In the genomic region with DNA sequence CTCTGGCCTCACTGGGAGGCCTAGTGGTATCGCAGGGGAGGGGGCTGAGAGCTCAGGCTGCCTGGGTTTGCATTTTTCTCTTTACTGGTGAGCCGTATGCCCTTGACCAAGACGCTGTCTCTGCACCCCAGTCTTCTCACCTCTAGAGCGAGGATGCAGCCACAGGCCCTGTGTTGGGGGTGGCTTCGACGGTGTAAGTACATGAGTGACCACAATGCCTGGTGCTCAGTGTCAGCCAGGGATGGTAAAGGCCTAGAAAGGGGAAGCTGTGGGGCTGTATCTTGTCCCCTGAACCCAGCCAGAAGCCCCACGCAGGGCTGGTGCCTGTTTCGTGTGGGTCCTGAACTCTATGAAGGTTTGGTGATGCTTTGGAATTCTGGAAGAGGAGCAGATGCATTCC, we compare ENCODE assay signal across 12 cellular contexts. TPM values are rescaled to one million over a fixed set of nuclear protein-coding genes. Genes with fewer than 3 reads are reported as not detected.
A peak's percentile ranks its signal among the peaks of the same experiment; 100 is the strongest.
DNase-seq lines count a peak whose midpoint lies in the region; ATAC-seq and TF ChIP-seq lines count a peak whose summit lies in the region.
"Had no signal": no experiment of that assay in that cellular context is flagged by ENCODE, and none has a peak within 500 bp of the region (broad histone marks: within the 10 kb centered on the region; RNA-seq: fewer than 3 reads in every experiment).

No MANE protein-coding gene starts in this region.

- H3K9me3 ChIP-seq in left ventricle myocardium inferior (replicated peaks) (no peaks in the 10 kb centered on the region), gastroesophageal sphincter (no peaks in the 10 kb centered on the region), psoas muscle (no peaks in the 10 kb centered on the region), T-helper 17 cell (ENCODE audit: control insufficient read depth, low read length, poor library complexity, severe bottlenecking) (no peaks in the 10 kb centered on the region)
- H3K9me3 ChIP-seq: MG63 had no signal

- H3K27ac ChIP-seq in left ventricle myocardium inferior (replicated peaks) (peak overlapping the region; percentile 94), gastroesophageal sphincter (peak overlapping the region; percentile 75 to 98 (median 97)), psoas muscle (peak overlapping the region; percentile 96)
- H3K27ac ChIP-seq: HL-60 had no signal

- peaks cover 52% of the 10 kb centered on the region for H3K27me3 Mint-ChIP-seq in T-helper 17 cell
- H3K27me3 Mint-ChIP-seq: stimulated activated naive CD8-positive, alpha-beta T cell treated with anti-CD3 and anti-CD28 coated beads, Interleukin-15, amount 100 ng/mL, for 72 hours had no signal

- no peaks in the 10 kb centered on the region for H3K27me3 ChIP-seq in left ventricle myocardium inferior (ENCODE audit: low read depth)
- no peaks in the 10 kb centered on the region for H3K27me3 ChIP-seq in gastroesophageal sphincter
- no peaks in the 10 kb centered on the region for H3K27me3 ChIP-seq in psoas muscle (ENCODE audit: insufficient read depth in 3 of 3, low read length in 2 of 3)
- H3K27me3 ChIP-seq: MG63 had no signal

- TF ChIP-seq POLR2A in gastroesophageal sphincter (IDR thresholded peaks at IDR 0.05): no peak

- no peak overlapping the region for H3K4me3 Mint-ChIP-seq in T-helper 17 cell
- H3K4me3 Mint-ChIP-seq: stimulated activated naive CD8-positive, alpha-beta T cell treated with anti-CD3 and anti-CD28 coated beads, Interleukin-15, amount 100 ng/mL, for 72 hours had no signal

- peaks cover 4% of the 10 kb centered on the region for H3K36me3 Mint-ChIP-seq in T-helper 17 cell (ENCODE audit: low read depth)

- H3K36me3 ChIP-seq in left ventricle myocardium inferior: peaks cover 29% of the 10 kb centered on the region
- H3K36me3 ChIP-seq in gastroesophageal sphincter: peaks cover 0 to 46% of the 10 kb centered on the region in 2 donors
- peaks cover 3 to 35% of the 10 kb centered on the region in 2 donors for H3K36me3 ChIP-seq in psoas muscle (ENCODE audit: insufficient read depth in 1 of 2, low read depth in 1 of 2)

- no peak overlapping the region for H3K27ac Mint-ChIP-seq in T-helper 17 cell
- H3K27ac Mint-ChIP-seq: activated T-helper 2 cell treated with anti-CD3 and anti-CD28 coated beads, Interferon-gamma antibody, Interleukin-2, Interleukin-4, amounts not matched to agents 10 μg/mL and 5 μg/mL and 100 μg/mL, durations not matched to agents 14 hours and 24 hours and 36 hours; stimulated activated naive CD8-positive, alpha-beta T cell treated with anti-CD3 and anti-CD28 coated beads, Interleukin-15, amount 100 ng/mL, for 72 hours had no signal

- no peak for TF ChIP-seq EP300 in gastroesophageal sphincter (IDR thresholded peaks at IDR 0.05)

- no peak for TF ChIP-seq CTCF in left ventricle myocardium inferior (IDR thresholded peaks at IDR 0.05; ENCODE audit: borderline replicate concordance)
- TF ChIP-seq CTCF in gastroesophageal sphincter (IDR thresholded peaks at IDR 0.05): no peak
- TF ChIP-seq CTCF in psoas muscle (IDR thresholded peaks at IDR 0.05): no peak

- H3K4me3 ChIP-seq in left ventricle myocardium inferior: peak overlapping the region; percentile 52
- H3K4me3 ChIP-seq in gastroesophageal sphincter: peak overlapping the region in 1 of 2 donors; percentile 34
- H3K4me3 ChIP-seq in psoas muscle: peak overlapping the region; percentile 54

- no CpG with 5 or more reads among the region's 8 CpGs for WGBS in gastroesophageal sphincter (ENCODE audit: low coverage in 1 of 2), 2 donors
- 42 to 64% (median 45%) methylated on average over 8 of the region's 8 CpGs for WGBS in psoas muscle, 3 donors

- ATAC-seq in Right ventricle myocardium superior (ENCODE audit: poor library complexity) (no peak), gastroesophageal sphincter (no peak), psoas muscle (peak; percentile 5 to 20 (median 8)), HG03045 (IDR thresholded peaks at IDR 0.05; ENCODE audit: unreplicated experiment) (no peak), T-helper 17 cell (no peak)
- ATAC-seq: stimulated activated naive CD8-positive, alpha-beta T cell treated with anti-CD3 and anti-CD28 coated beads, Interleukin-15, amount 100 ng/mL, for 72 hours had no signal

- intact Hi-C loops in left ventricle myocardium inferior (cut with micrococcal nuclease): no loop called here
- intact Hi-C loops in Right ventricle myocardium superior (cut with DNase I): no loop called here
- intact Hi-C loops in psoas muscle (cut with DNase I): loop anchor here (5.0 kb wide), 3 partner anchors 43 to 128 kb away; partner anchors contain the start of gene LRRC28 (in 1 of the 2)

- no peak for DNase-seq in left ventricle myocardium inferior
- DNase-seq in Right ventricle myocardium superior: no peak
- DNase-seq in psoas muscle: peak in 1 of 2 donors; percentile 48
- no peak for DNase-seq in activated T-cell treated with anti-CD3 and anti-CD28 coated beads, Interleukin-2, amount 50 U/mL, for 48 hours
- no peak for DNase-seq in kidney glomerular epithelial cell (lab: John Stamatoyannopoulos, UW)
- DNase-seq in T-helper 17 cell: no peak
- DNase-seq: MG63; stimulated activated naive CD8-positive, alpha-beta T cell treated with anti-CD3 and anti-CD28 coated beads, Interleukin-15, amount 100 ng/mL, for 72 hours had no signal

- peaks cover 69% of the 10 kb centered on the region for H3K4me1 ChIP-seq in left ventricle myocardium inferior
- H3K4me1 ChIP-seq in gastroesophageal sphincter: peaks cover 23 to 100% (median 50%) of the 10 kb centered on the region in 3 donors
- peaks cover 90% of the 10 kb centered on the region for H3K4me1 ChIP-seq in psoas muscle

- peaks cover 13% of the 10 kb centered on the region for H3K4me1 Mint-ChIP-seq in T-helper 17 cell
- H3K4me1 Mint-ChIP-seq: stimulated activated naive CD8-positive, alpha-beta T cell treated with anti-CD3 and anti-CD28 coated beads, Interleukin-15, amount 100 ng/mL, for 72 hours had no signal

RNA-seq across cellular contexts. Expression of gene SYNM, which starts 19.8 kb away (rescaled TPM):
- total RNA-seq in left ventricle myocardium inferior: 378 TPM
- total RNA-seq in Right ventricle myocardium superior: 295 TPM
- total RNA-seq in gastroesophageal sphincter: 1,000 to 10,000 TPM; 1,155 to 2,820 (median 1,765) TPM
- total RNA-seq in psoas muscle: 100 to 1,000 TPM; 288 to 380 (median 349) TPM
- polyA plus RNA-seq in psoas muscle: 100 to 1,000 TPM in 2 of 3 donors, 10 to 100 TPM in 1; 77.5 to 291 (median 121) TPM
- total RNA-seq in T-helper 17 cell: 1 to 10 TPM; 1.4 to 2.7 TPM

Comparison
In these comparisons a context has a peak if more than half of its experiments do, and no peak if none do; other contexts are left out.
1. ATAC-seq: peak in psoas muscle (4 of 4); none in Right ventricle myocardium superior (single experiment), gastroesophageal sphincter (single experiment), HG03045 (single experiment) and T-helper 17 cell (single experiment).
2. RNA of gene SYNM, which starts 19.8 kb away (total RNA-seq): 1,155 to 2,820 TPM in gastroesophageal sphincter, 378 TPM in left ventricle myocardium inferior (single experiment), 288 to 380 TPM in psoas muscle and 295 TPM in Right ventricle myocardium superior (single experiment); 1.4 to 2.7 TPM in T-helper 17 cell; every median in the first group is over 10 times any median in the second.
3. intact Hi-C loops: an anchor here in psoas muscle (5.0 kb wide); none called in left ventricle myocardium inferior and Right ventricle myocardium superior.
4. Peak in every context shown above with its lines, with median percentiles within 50 percentile points of each other: H3K27ac ChIP-seq.